In the genomic region with DNA sequence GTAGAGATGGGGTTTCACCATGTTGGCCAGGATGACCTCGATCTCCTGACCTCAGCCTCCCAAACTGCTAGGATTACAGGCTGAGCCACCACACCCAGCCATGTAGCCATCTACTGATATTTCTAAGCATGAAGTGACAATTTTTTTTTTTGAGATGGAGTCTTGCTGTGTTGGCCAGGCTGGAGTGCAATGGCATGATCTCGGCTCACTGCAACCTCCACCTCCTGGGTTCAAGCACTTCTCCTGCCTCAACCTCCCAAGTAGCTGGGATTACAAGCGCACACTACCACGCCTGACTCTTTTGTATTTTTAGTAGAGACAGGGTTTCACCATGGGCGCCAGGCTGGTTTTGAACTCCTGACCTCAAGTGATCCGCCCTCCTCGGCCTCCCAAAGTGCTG, we compare ENCODE assay signal across 4 cellular contexts. TPM values are rescaled to one million over a fixed set of nuclear protein-coding genes. Genes with fewer than 3 reads are reported as not detected.
"Had no signal": no experiment of that assay in that cellular context is flagged by ENCODE, and none has a peak within 500 bp of the region (broad histone marks: within the 10 kb centered on the region; RNA-seq: fewer than 3 reads in every experiment).

No MANE protein-coding gene starts in this region.

RNA-seq across cellular contexts. Expression of a gene that starts 40.9 kb away (rescaled TPM):
- total RNA-seq: HT-29, HT1080, IMR-90 had no signal
- polyA plus RNA-seq: IgD-negative memory B cell, IMR-90 had no signal
